8 cellular contexts compared by ENCODE assay signal in genomic region chr11:63813035-63813562, GRCh38. TPM values are rescaled to one million over a fixed set of nuclear protein-coding genes. Genes with fewer than 3 reads are reported as not detected.
A peak's percentile ranks its signal among the peaks of the same experiment; 100 is the strongest.
DNase-seq lines count a peak whose midpoint lies in the region; ATAC-seq and TF ChIP-seq lines count a peak whose summit lies in the region.

A gene with protein sequence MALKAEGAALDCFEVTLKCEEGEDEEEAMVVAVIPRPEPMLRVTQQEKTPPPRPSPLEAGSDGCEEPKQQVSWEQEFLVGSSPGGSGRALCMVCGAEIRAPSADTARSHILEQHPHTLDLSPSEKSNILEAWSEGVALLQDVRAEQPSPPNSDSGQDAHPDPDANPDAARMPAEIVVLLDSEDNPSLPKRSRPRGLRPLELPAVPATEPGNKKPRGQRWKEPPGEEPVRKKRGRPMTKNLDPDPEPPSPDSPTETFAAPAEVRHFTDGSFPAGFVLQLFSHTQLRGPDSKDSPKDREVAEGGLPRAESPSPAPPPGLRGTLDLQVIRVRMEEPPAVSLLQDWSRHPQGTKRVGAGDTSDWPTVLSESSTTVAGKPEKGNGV (plus strand): TSS chr11:63813456. CDS start chr11:63813687, 231 bp downstream.

- H3K27me3 ChIP-seq in breast epithelium, result no peaks in the 10 kb centered on the region
- H3K27me3 ChIP-seq in iPS-20b (ENCODE audit: insufficient read depth, low read length), result peaks cover 8% of the 10 kb centered on the region
- H3K27me3 ChIP-seq in skeletal muscle satellite cell (ENCODE audit: control insufficient read depth, insufficient read depth, low read length), result no peaks in the 10 kb centered on the region

- TF ChIP-seq CTCF in VCaP (conservative IDR thresholded peaks at IDR 0.05) (no peak), breast epithelium (IDR thresholded peaks at IDR 0.05) (no peak)

- H3K4me3 ChIP-seq in breast epithelium, result peak within 1 kb of the TSS; percentile 61 to 98 (median 89)
- H3K4me3 ChIP-seq in iPS-20b (ENCODE audit: low read length), result peak within 1 kb of the TSS; percentile 90
- peak within 1 kb of the TSS; percentile 99 for H3K4me3 ChIP-seq in skeletal muscle satellite cell (ENCODE audit: low read length)

- H3K36me3 ChIP-seq in breast epithelium, result no peaks in the 10 kb centered on the region
- peaks cover 35% of the 10 kb centered on the region for H3K36me3 ChIP-seq in iPS-20b (ENCODE audit: insufficient read depth, low read depth, low read length)
- peaks cover 20% of the 10 kb centered on the region for H3K36me3 ChIP-seq in skeletal muscle satellite cell (ENCODE audit: insufficient read depth, low read length)

- H3K9me3 ChIP-seq in breast epithelium (no peaks in the 10 kb centered on the region), iPS-20b (ENCODE audit: insufficient read depth, low read depth, low read length) (no peaks in the 10 kb centered on the region), skeletal muscle satellite cell (replicated peaks; ENCODE audit: low read length) (no peaks in the 10 kb centered on the region)

- TF ChIP-seq POLR2A in breast epithelium (IDR thresholded peaks at IDR 0.05), result no peak

- H3K4me1 ChIP-seq in breast epithelium (peaks cover 0 to 6% of the 10 kb centered on the region in 2 donors), iPS-20b (ENCODE audit: insufficient read depth, low read length) (peaks cover 14% of the 10 kb centered on the region), skeletal muscle satellite cell (ENCODE audit: control insufficient read depth, insufficient read depth, low read length) (peaks cover 17% of the 10 kb centered on the region)

- H3K9ac ChIP-seq in iPS-20b (ENCODE audit: low read depth, low read length), result peak within 1 kb of the TSS; percentile 97
- peak within 1 kb of the TSS; percentile 95 for H3K9ac ChIP-seq in skeletal muscle satellite cell (ENCODE audit: low read depth, low read length)

- peak within 1 kb of the TSS; percentile 91 for H3K4me2 ChIP-seq in skeletal muscle satellite cell (ENCODE audit: low read length)

- H3K27ac ChIP-seq in VCaP, result peak within 1 kb of the TSS; percentile 93
- H3K27ac ChIP-seq in breast epithelium, result peak within 1 kb of the TSS; percentile 71 to 87
- peak within 1 kb of the TSS; percentile 95 for H3K27ac ChIP-seq in iPS-20b (ENCODE audit: low read length)

- peak; percentile 62 for DNase-seq in NK-92 treated with Interleukin-12 subunit alpha and Interleukin-12 subunit beta, amount 100 ng/mL, for 24 hours (lab: John Stamatoyannopoulos, UW)
- DNase-seq in NK-92 (lab: John Stamatoyannopoulos, UW; ENCODE audit: unreplicated experiment), result no peak
- peak; percentile 79 to 87 for DNase-seq in NCI-H2081 (lab: John Stamatoyannopoulos, UW)
- peak; percentile 58 to 60 for DNase-seq in breast epithelium (ENCODE audit: low spot score in 2 of 2)

- intact Hi-C loops in breast epithelium (cut with DNase I; ENCODE audit: low total_unique reads), result no loop called here

- peak; percentile 77 for ATAC-seq in HG02973 (IDR thresholded peaks at IDR 0.05; ENCODE audit: unreplicated experiment)

RNA-seq across cellular contexts. Expression of the gene that starts here (rescaled TPM):
- total RNA-seq in breast epithelium, result 10 to 100 TPM in 2 of 3 donors, 1 to 10 TPM in 1; 4.8 to 13.8 (median 12.1) TPM
- 13.3 and 15.2 TPM in 2 replicates for total RNA-seq in skeletal muscle satellite cell (2012; rRNA removed)
